Comparison of ENCODE assay signal across 7 cellular contexts in the genomic region with DNA sequence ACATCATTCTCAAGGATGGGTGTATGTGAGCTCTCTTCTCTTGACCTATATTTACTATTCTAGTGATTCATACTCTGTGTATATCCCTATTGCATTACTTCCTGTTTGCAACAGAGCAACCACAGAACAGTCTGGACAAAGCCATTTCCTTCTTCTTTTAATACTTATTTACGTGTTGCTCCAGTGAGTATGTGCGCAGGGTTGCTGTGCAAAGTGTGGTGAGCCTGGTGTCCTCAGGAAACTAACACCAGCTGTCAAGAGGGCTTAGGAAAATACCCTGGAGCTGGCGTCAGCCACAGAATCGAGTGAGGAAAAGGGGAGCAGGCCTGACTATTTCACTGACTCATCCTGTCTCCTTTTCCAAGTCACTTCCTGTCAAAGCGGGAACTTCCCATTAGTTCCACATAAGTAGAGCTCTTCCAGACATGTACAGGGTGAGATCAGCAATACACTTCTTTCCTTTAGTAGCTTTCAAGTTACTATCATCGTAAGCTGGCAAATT.
DNase-seq lines count a peak whose midpoint lies in the region; ATAC-seq and TF ChIP-seq lines count a peak whose summit lies in the region.

No MANE protein-coding gene starts in this region.

- peaks cover 12% of the 10 kb centered on the region for H3K27me3 ChIP-seq in gastroesophageal sphincter

- peaks cover 57% of the 10 kb centered on the region for H3K4me1 Mint-ChIP-seq in HFFc6 (ENCODE audit: low read depth)

- H3K4me3 ChIP-seq in gastroesophageal sphincter: no peak overlapping the region

- H3K27ac Mint-ChIP-seq in HFFc6: peak overlapping the region; percentile 97

- DNase-seq in HFFc6 (peak; percentile 96), SKM-1 treated with dmso at 0.1 percent for 144 hours (lab: John Stamatoyannopoulos, UW; ENCODE audit: unreplicated experiment) (peak; percentile 99), sciatic nerve (ENCODE audit: low spot score) (no peak), NCI-H1105 treated with DMSO at 0.1 percent for 48 hours (lab: John Stamatoyannopoulos, UW) (no peak)
- DNase-seq in stimulated activated CD4-positive, alpha-beta T cell treated with anti-CD3 and anti-CD28 coated beads, Interleukin-1b, Interleukin-23, amount 100 ng/mL, for 48 hours: no peak

- H3K27ac ChIP-seq in gastroesophageal sphincter: peak overlapping the region in 2 of 4 donors; percentile 39 to 56

- peaks cover 12% of the 10 kb centered on the region; the same call in 1 of the 2 replicates for H3K36me3 Mint-ChIP-seq in HFFc6 (ENCODE audit: low read depth)

- TF ChIP-seq CTCF in HFFc6 (IDR thresholded peaks at IDR 0.05) (no peak), gastroesophageal sphincter (IDR thresholded peaks at IDR 0.05) (no peak)

- no peaks in the 10 kb centered on the region for H3K9me3 ChIP-seq in gastroesophageal sphincter

- TF ChIP-seq POLR2A in gastroesophageal sphincter (IDR thresholded peaks at IDR 0.05): no peak

- 33 to 100% methylated on average over 1 to 4 of the region's 6 CpGs for WGBS in gastroesophageal sphincter (ENCODE audit: low coverage in 1 of 2), 2 donors

- no peaks in the 10 kb centered on the region for H3K9me3 Mint-ChIP-seq in HFFc6

- peak; percentile 40 for TF ChIP-seq EP300 in gastroesophageal sphincter (IDR thresholded peaks at IDR 0.05)

- peak overlapping the region; percentile 69 for H3K4me3 Mint-ChIP-seq in HFFc6

- H3K36me3 ChIP-seq in gastroesophageal sphincter: no peaks in the 10 kb centered on the region

- intact Hi-C loops in sciatic nerve (cut with DNase I): no loop called here

- ATAC-seq in gastroesophageal sphincter: peak; percentile 78
- ATAC-seq in sciatic nerve: peak; percentile 83
- no peak for ATAC-seq in GM18868 (IDR thresholded peaks at IDR 0.05; ENCODE audit: unreplicated experiment)

- H3K27me3 Mint-ChIP-seq in HFFc6 (ENCODE audit: insufficient read depth): no peaks in the 10 kb centered on the region; the same call in 1 of the 2 replicates

- H3K4me1 ChIP-seq in gastroesophageal sphincter: peaks cover 0 to 6% (median 0%) of the 10 kb centered on the region in 3 donors

Comparison
In these comparisons a context has a peak if more than half of its experiments do, and no peak if none do; other contexts are left out.
1. DNase-seq: peak in HFFc6 (single experiment) and SKM-1 treated with dmso at 0.1 percent for 144 hours (single experiment); none in sciatic nerve (single experiment), stimulated activated CD4-positive, alpha-beta T cell treated with anti-CD3 and anti-CD28 coated beads, Interleukin-1b, Interleukin-23, amount 100 ng/mL, for 48 hours (single experiment) and NCI-H1105 treated with DMSO at 0.1 percent for 48 hours (single experiment).